In genomic region chr3:188697127-188697526, GRCh38 we compare ENCODE assay signal across 12 cellular contexts.
DNase-seq lines count a peak whose midpoint lies in the region; ATAC-seq lines count a peak whose summit lies in the region.
"Had no signal": no experiment of that assay in that cellular context is flagged by ENCODE, and none has a peak within 500 bp of the region (broad histone marks: within the 10 kb centered on the region; RNA-seq: fewer than 3 reads in every experiment).

No MANE protein-coding gene starts in this region.

- ATAC-seq in GM21447 (IDR thresholded peaks at IDR 0.05; ENCODE audit: unreplicated experiment) (peak; percentile 88), HG03378 (IDR thresholded peaks at IDR 0.05; ENCODE audit: unreplicated experiment) (peak; percentile 86)

- DNase-seq in DMS 273 (lab: John Stamatoyannopoulos, UW; ENCODE audit: unreplicated experiment) (peak; percentile 15), DMS 273 treated with DMSO at 0.1 percent for 48 hours (lab: John Stamatoyannopoulos, UW) (no peak), kidney tubule cell (ENCODE audit: low spot score) (peak; percentile 33), hepatic stellate cell (ENCODE audit: low spot score) (no peak), kidney glomerular epithelial cell (lab: John Stamatoyannopoulos, UW) (no peak), NCI-H1417 treated with DMSO at 0.1 percent for 48 hours (lab: John Stamatoyannopoulos, UW) (no peak)
- DNase-seq: activated CD4-positive, alpha-beta T cell treated with anti-CD3 and anti-CD28 coated beads for 1 hour; cortex of kidney; NCI-H82; stomach had no signal

Comparison
In these comparisons a context has a peak if more than half of its experiments do, and no peak if none do; other contexts are left out.
1. DNase-seq: peak in DMS 273 (single experiment) and kidney tubule cell (single experiment); none in DMS 273 treated with DMSO at 0.1 percent for 48 hours (single experiment), hepatic stellate cell (single experiment), kidney glomerular epithelial cell (single experiment) and NCI-H1417 treated with DMSO at 0.1 percent for 48 hours (single experiment).